ENCODE assay signal across 21 cellular contexts in the genomic region with DNA sequence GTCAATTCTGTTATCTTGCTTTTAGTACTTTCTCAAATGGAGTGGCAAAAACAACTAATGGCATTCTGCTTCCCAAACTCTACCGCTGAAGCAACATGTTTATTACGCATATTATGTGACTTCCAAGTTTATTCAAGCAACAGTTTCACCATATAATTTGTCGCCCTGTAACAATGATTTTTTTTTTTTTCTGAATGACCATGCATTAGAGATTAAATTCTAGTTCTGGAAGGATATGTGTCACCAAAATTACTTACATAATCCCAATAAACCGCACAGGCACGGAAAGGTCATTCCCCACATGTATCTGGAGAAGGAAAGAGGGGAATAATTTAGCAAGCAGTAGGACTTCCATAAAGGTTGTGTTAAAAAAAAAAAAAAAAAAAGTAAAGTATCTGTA.
DNase-seq lines count a peak whose midpoint lies in the region; ATAC-seq and TF ChIP-seq lines count a peak whose summit lies in the region.
"Had no signal": no experiment of that assay in that cellular context is flagged by ENCODE, and none has a peak within 500 bp of the region (broad histone marks: within the 10 kb centered on the region; RNA-seq: fewer than 3 reads in every experiment).

No MANE protein-coding gene starts in this region.

- H3K4me1 ChIP-seq in body of pancreas: peaks cover 10% of the 10 kb centered on the region
- H3K4me1 ChIP-seq: A549, BE2C had no signal

- no peak for TF ChIP-seq CTCF in fibroblast of the aortic adventitia (IDR thresholded peaks at IDR 0.05; ENCODE audit: insufficient read depth, low read length)
- no peak for TF ChIP-seq CTCF in body of pancreas (IDR thresholded peaks at IDR 0.05)

- ATAC-seq in body of pancreas: no peak
- ATAC-seq: A549, GM12878, HCT116 had no signal

- intact Hi-C loops in body of pancreas (cut with DNase I): no loop called here

- DNase-seq in ELR (ENCODE audit: low read depth) (peak; percentile 18), HS-27A (ENCODE audit: low read depth) (peak; percentile 69), RPMI7951 (ENCODE audit: low read depth) (peak; percentile 71), fibroblast of the aortic adventitia (ENCODE audit: low read depth) (peak; percentile 4), GDM1 (lab: John Stamatoyannopoulos, UW) (no peak), NCI-H1694 (lab: John Stamatoyannopoulos, UW) (no peak), body of pancreas (no peak)
- DNase-seq: 8988T; ACHN; BE2C; Calu3; CD4-positive, alpha-beta T cell; CD8-positive, alpha-beta memory T cell; DMS53; DMS79 treated with DMSO at 0.1 percent for 48 hours; GM23248; H7 had no signal

- H3K9me3 ChIP-seq in body of pancreas: no peaks in the 10 kb centered on the region
- H3K9me3 ChIP-seq: A549; BE2C; BLaER1 treated with 17β-estradiol and CSF1 and Interleukin-3, amounts not matched to agents 10 nM and 100 nM had no signal

- no peak overlapping the region for H3K27ac ChIP-seq in body of pancreas
- H3K27ac ChIP-seq: A549, GM23248 had no signal

- TF ChIP-seq POLR2A in body of pancreas (IDR thresholded peaks at IDR 0.05): no peak

- no peak overlapping the region for H3K4me3 ChIP-seq in fibroblast of the aortic adventitia (ENCODE audit: low read depth, low read length)
- no peak overlapping the region for H3K4me3 ChIP-seq in body of pancreas
- H3K4me3 ChIP-seq: A549, GM12878, GM23248 had no signal

- WGBS in body of pancreas, 2 donors: 86 to 91% methylated on average over 5 of the region's 5 CpGs

- H3K36me3 ChIP-seq in body of pancreas (replicated peaks in 1 of 2; ENCODE audit: insufficient read depth in 1 of 2, low read depth in 2 of 2): no peaks in the 10 kb centered on the region
- H3K36me3 ChIP-seq: BE2C; BLaER1 treated with 17β-estradiol and CSF1 and Interleukin-3, amounts not matched to agents 10 nM and 100 nM had no signal

- H3K27me3 ChIP-seq in body of pancreas: no peaks in the 10 kb centered on the region
- H3K27me3 ChIP-seq: BE2C; BLaER1 treated with 17β-estradiol and CSF1 and Interleukin-3, amounts not matched to agents 10 nM and 100 nM had no signal

Comparison
In these comparisons a context has a peak if more than half of its experiments do, and no peak if none do; other contexts are left out.
1. DNase-seq: peak in ELR (single experiment), HS-27A (single experiment), RPMI7951 (single experiment) and fibroblast of the aortic adventitia (single experiment); none in GDM1 (single experiment), NCI-H1694 (single experiment) and body of pancreas (0 of 4).